Comparison of ENCODE assay signal across 8 cellular contexts in the genomic region with DNA sequence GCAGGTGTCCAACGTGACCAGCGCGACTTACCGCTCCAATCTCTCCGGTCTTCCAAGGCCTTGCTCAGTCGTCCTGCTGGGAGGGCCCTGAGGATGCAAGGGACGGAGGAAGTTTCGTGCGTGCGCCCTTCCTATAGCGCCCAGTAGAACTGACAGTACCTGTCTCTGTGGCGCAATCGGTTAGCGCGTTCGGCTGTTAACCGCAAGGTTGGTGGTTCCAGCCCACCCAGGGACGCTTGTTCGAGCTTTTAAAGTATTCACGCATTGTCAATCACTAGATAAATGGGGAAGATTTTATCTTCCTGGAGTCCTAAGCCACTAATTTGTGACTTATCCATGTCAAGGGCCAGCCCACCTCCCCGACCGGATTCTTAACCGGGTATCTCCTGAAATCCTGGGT.
A peak's percentile ranks its signal among the peaks of the same experiment; 100 is the strongest.
DNase-seq lines count a peak whose midpoint lies in the region; ATAC-seq and TF ChIP-seq lines count a peak whose summit lies in the region.
"Not testable (repeated sequence)": the region's sequence is repeated elsewhere in the genome, so short reads cannot be mapped to it uniquely, and the experiment has no call there.

No MANE protein-coding gene starts in this region.

- not testable (repeated sequence) for H4K20me1 ChIP-seq in OCI-LY1 (ENCODE audit: insufficient read depth, low read length)

- intact Hi-C loops in breast epithelium (cut with DNase I; ENCODE audit: low total_unique reads); cardiac septum (cut with DNase I): not testable (repeated sequence)

- H3K4me2 ChIP-seq in OCI-LY1 (ENCODE audit: low read length), result not testable (repeated sequence)

- not testable (repeated sequence) for H3K9me2 ChIP-seq in OCI-LY1 (ENCODE audit: low read depth, low read length)

- H3K27ac ChIP-seq in HL-60 (replicated peaks) (peak overlapping the region; percentile 35), breast epithelium (peak overlapping the region; percentile 75 to 85)
- not testable (repeated sequence) for H3K27ac ChIP-seq in OCI-LY1 (ENCODE audit: low read depth, low read length, poor library complexity, severe bottlenecking)

- not testable (repeated sequence) for H3K4me1 ChIP-seq in OCI-LY1 (ENCODE audit: insufficient read depth, low read length, severe bottlenecking); breast epithelium

- POLR2A ChIA-PET in AG04449 (lab: Yijun Ruan, JAX); activated CD4-positive, alpha-beta memory T cell treated with anti-CD3 and anti-CD28 coated beads, Interleukin-2, amount 10 ng/mL, durations not matched to agents 7 days and 5 days (lab: Charles Lee): not testable (repeated sequence)

- H3K27me3 ChIP-seq in HL-60 (ENCODE audit: insufficient read depth, poor library complexity, severe bottlenecking); OCI-LY1 (ENCODE audit: insufficient read depth, low read length); breast epithelium: not testable (repeated sequence)

- not testable (repeated sequence) for ATAC-seq in natural killer cell treated with Interleukin-12 subunit alpha and Interleukin-12 subunit beta and Interleukin-15 and Interleukin-18, amount 100 ng/mL, for 72 hours

- H3K36me3 ChIP-seq in OCI-LY1 (ENCODE audit: insufficient read depth, low read length); breast epithelium: not testable (repeated sequence)

- not testable (repeated sequence) for H3K9me3 ChIP-seq in OCI-LY1 (ENCODE audit: low read length); breast epithelium

- H3K4me1 Mint-ChIP-seq in activated CD4-positive, alpha-beta memory T cell treated with anti-CD3 and anti-CD28 coated beads, Interleukin-2, amount 10 ng/mL, durations not matched to agents 7 days and 5 days; natural killer cell treated with Interleukin-12 subunit alpha and Interleukin-12 subunit beta and Interleukin-15 and Interleukin-18, amount 100 ng/mL, for 72 hours (ENCODE audit: low read depth in 2 of 2): not testable (repeated sequence)

- H3K4me3 Mint-ChIP-seq in activated CD4-positive, alpha-beta memory T cell treated with anti-CD3 and anti-CD28 coated beads, Interleukin-2, amount 10 ng/mL, durations not matched to agents 7 days and 5 days, result peak overlapping the region; percentile 75
- H3K4me3 Mint-ChIP-seq in natural killer cell treated with Interleukin-12 subunit alpha and Interleukin-12 subunit beta and Interleukin-15 and Interleukin-18, amount 100 ng/mL, for 72 hours, result peak overlapping the region; percentile 79

- H2AFZ ChIP-seq in OCI-LY1 (ENCODE audit: low read length), result not testable (repeated sequence)

- H3K36me3 Mint-ChIP-seq in activated CD4-positive, alpha-beta memory T cell treated with anti-CD3 and anti-CD28 coated beads, Interleukin-2, amount 10 ng/mL, durations not matched to agents 7 days and 5 days (ENCODE audit: low read depth); natural killer cell treated with Interleukin-12 subunit alpha and Interleukin-12 subunit beta and Interleukin-15 and Interleukin-18, amount 100 ng/mL, for 72 hours: not testable (repeated sequence)

- not testable (repeated sequence) for H3K9me3 Mint-ChIP-seq in activated CD4-positive, alpha-beta memory T cell treated with anti-CD3 and anti-CD28 coated beads, Interleukin-2, amount 10 ng/mL, durations not matched to agents 7 days and 5 days; natural killer cell treated with Interleukin-12 subunit alpha and Interleukin-12 subunit beta and Interleukin-15 and Interleukin-18, amount 100 ng/mL, for 72 hours

- TF ChIP-seq POLR2A in breast epithelium (IDR thresholded peaks at IDR 0.05), result not testable (repeated sequence)

- H3K9ac ChIP-seq in OCI-LY1 (ENCODE audit: low read length), result not testable (repeated sequence)

- not testable (repeated sequence) for H3K27me3 Mint-ChIP-seq in activated CD4-positive, alpha-beta memory T cell treated with anti-CD3 and anti-CD28 coated beads, Interleukin-2, amount 10 ng/mL, durations not matched to agents 7 days and 5 days; natural killer cell treated with Interleukin-12 subunit alpha and Interleukin-12 subunit beta and Interleukin-15 and Interleukin-18, amount 100 ng/mL, for 72 hours

- TF ChIP-seq CTCF in AG04449 (IDR thresholded peaks at IDR 0.05; ENCODE audit: insufficient read depth, low read length, missing control alignments); HL-60 (IDR thresholded peaks at IDR 0.05; ENCODE audit: insufficient read depth, low read length); OCI-LY1 (IDR thresholded peaks at IDR 0.05; ENCODE audit: low read length); breast epithelium (IDR thresholded peaks at IDR 0.05): not testable (repeated sequence)

- H3K79me2 ChIP-seq in OCI-LY1 (ENCODE audit: insufficient read depth, low read length), result not testable (repeated sequence)

- CTCF ChIA-PET in AG04449 (lab: Yijun Ruan, JAX); activated CD4-positive, alpha-beta memory T cell treated with anti-CD3 and anti-CD28 coated beads, Interleukin-2, amount 10 ng/mL, durations not matched to agents 7 days and 5 days (lab: Charles Lee): not testable (repeated sequence)

- peak overlapping the region; percentile 69 for H3K27ac Mint-ChIP-seq in activated CD4-positive, alpha-beta memory T cell treated with anti-CD3 and anti-CD28 coated beads, Interleukin-2, amount 10 ng/mL, durations not matched to agents 7 days and 5 days
- peak overlapping the region; percentile 71 to 73 for H3K27ac Mint-ChIP-seq in natural killer cell treated with Interleukin-12 subunit alpha and Interleukin-12 subunit beta and Interleukin-15 and Interleukin-18, amount 100 ng/mL, for 72 hours

- DNase-seq in AG04449 (ENCODE audit: low read depth, low spot score), result peak; percentile 23
- peak in 1 of 2 experiments; percentile 26 for DNase-seq in HL-60 (ENCODE audit: low read depth in 1 of 2, low spot score in 1 of 2)
- peak; percentile 56 for DNase-seq in activated CD4-positive, alpha-beta memory T cell treated with anti-CD3 and anti-CD28 coated beads, Interleukin-2, amount 10 ng/mL, durations not matched to agents 7 days and 5 days
- peak; percentile 58 to 60 for DNase-seq in breast epithelium (ENCODE audit: low spot score in 2 of 2)
- DNase-seq in cardiac septum (ENCODE audit: low spot score), result peak; percentile 76
- DNase-seq in natural killer cell treated with Interleukin-12 subunit alpha and Interleukin-12 subunit beta and Interleukin-15 and Interleukin-18, amount 100 ng/mL, for 72 hours (ENCODE audit: low spot score), result peak; percentile 71
- DNase-seq in stimulated activated CD4-positive, alpha-beta T cell treated with anti-CD3 and anti-CD28 coated beads, Interleukin-4, amount 100 ng/mL, for 24 hours, result peak; percentile 55

- H3K4me3 ChIP-seq in AG04449 (ENCODE audit: low read depth, low read length) (peak overlapping the region; percentile 41), HL-60 (replicated peaks; ENCODE audit: insufficient read depth, low read length) (peak overlapping the region; percentile 35), OCI-LY1 (ENCODE audit: low read depth, low read length, poor library complexity, severe bottlenecking) (peak overlapping the region; percentile 33), breast epithelium (peak overlapping the region; percentile 18 to 64 (median 44))

- not testable (repeated sequence) for H3F3A ChIP-seq in OCI-LY1 (ENCODE audit: insufficient read depth, low read length)
